In the genomic region with DNA sequence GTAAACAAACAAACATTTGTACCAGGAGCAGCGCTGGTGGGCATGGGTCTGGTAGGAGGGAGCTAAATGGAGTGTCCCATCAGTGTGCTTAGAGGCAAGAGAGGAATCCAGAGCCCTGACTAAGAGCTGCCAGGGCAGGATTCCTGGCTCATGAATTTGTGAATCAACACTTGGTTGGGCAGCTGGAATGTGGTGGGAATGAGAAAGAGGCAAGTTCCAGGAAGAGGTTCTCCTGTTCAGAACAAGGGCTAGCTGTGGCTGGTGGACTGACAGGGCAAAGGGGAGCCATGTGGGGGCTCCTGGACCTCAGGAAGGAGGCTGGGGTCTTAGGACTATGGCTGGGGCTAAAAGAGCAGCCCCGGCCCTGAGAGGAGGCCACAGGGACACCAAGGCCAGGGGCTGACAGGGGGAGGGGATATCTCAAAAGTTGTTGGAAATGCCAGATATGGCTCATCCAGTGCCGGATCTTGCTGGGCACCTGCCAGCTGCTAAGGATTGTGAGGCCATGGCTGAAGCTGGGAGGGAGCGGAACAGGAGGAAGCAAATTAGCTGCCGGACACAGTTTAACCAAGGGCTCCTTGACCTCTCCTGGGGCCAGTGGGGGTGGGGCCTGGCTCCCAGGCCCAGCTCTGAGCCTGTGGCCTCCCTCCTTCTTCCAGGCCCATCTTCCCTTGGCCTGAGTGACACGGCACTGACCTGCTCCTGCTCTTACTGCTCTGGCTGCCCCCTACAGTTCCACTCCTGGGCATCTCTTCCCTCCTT, we compare ENCODE assay signal across 9 cellular contexts. TPM values are rescaled to one million over a fixed set of nuclear protein-coding genes. Genes with fewer than 3 reads are reported as not detected.
DNase-seq lines count a peak whose midpoint lies in the region; ATAC-seq lines count a peak whose summit lies in the region.
"Had no signal": no experiment of that assay in that cellular context is flagged by ENCODE, and none has a peak within 500 bp of the region (broad histone marks: within the 10 kb centered on the region; RNA-seq: fewer than 3 reads in every experiment).

No MANE protein-coding gene starts in this region.

- no peak for ATAC-seq in HG03039 (IDR thresholded peaks at IDR 0.05; ENCODE audit: unreplicated experiment)
- no peak for ATAC-seq in HG02759 (IDR thresholded peaks at IDR 0.05; ENCODE audit: unreplicated experiment)
- ATAC-seq in GM18520 (IDR thresholded peaks at IDR 0.05; ENCODE audit: unreplicated experiment) = no peak
- ATAC-seq: activated naive CD8-positive, alpha-beta T cell treated with anti-CD3 and anti-CD28 coated beads, Interleukin-2, amount 50 U/mL, for 24 hours had no signal

- intact Hi-C loops in posterior vena cava (cut with DNase I) = loop anchor here in 1 of 2 donors (5.0 kb wide), 1 partner anchor 1260 kb away; a partner anchor contains a TSS

- peak; percentile 95 for DNase-seq in ELR (ENCODE audit: low read depth)
- peak; percentile 62 for DNase-seq in T1000 (lab: John Stamatoyannopoulos, UW)
- peak; percentile 32 for DNase-seq in foreskin melanocyte
- peak; percentile 93 for DNase-seq in posterior vena cava (ENCODE audit: low spot score)
- DNase-seq in stimulated activated CD4-positive, alpha-beta T cell treated with anti-CD3 and anti-CD28 coated beads, Interleukin-4, amount 100 ng/mL, for 4 hours = no peak
- DNase-seq: activated naive CD8-positive, alpha-beta T cell treated with anti-CD3 and anti-CD28 coated beads, Interleukin-2, amount 50 U/mL, for 24 hours had no signal

RNA-seq across cellular contexts. Expression of a gene that starts 14.6 kb away (rescaled TPM):
- 1 to 10 TPM; 2.5 to 4.9 TPM for total RNA-seq in posterior vena cava

RNA-seq across cellular contexts. Expression of a gene that starts 39.4 kb away (rescaled TPM):
- 1 to 10 TPM in 1 of 2 donors, under 1 TPM in 1; 0.74 to 3.1 TPM for total RNA-seq in posterior vena cava

RNA-seq across cellular contexts. Expression of a gene that starts 50.6 kb away (rescaled TPM):
- 10 to 100 TPM; 88.6 to 99.1 TPM for total RNA-seq in posterior vena cava

Comparison
In these comparisons a context has a peak if more than half of its experiments do, and no peak if none do; other contexts are left out.
1. DNase-seq: peak in ELR (single experiment), T1000 (single experiment), foreskin melanocyte (single experiment) and posterior vena cava (single experiment); none in stimulated activated CD4-positive, alpha-beta T cell treated with anti-CD3 and anti-CD28 coated beads, Interleukin-4, amount 100 ng/mL, for 4 hours (0 of 2).